8 cellular contexts compared by ENCODE assay signal in genomic region chr5:57176350-57176857, GRCh38. TPM values are rescaled to one million over a fixed set of nuclear protein-coding genes. Genes with fewer than 3 reads are reported as not detected.
A peak's percentile ranks its signal among the peaks of the same experiment; 100 is the strongest.
DNase-seq lines count a peak whose midpoint lies in the region; ATAC-seq and TF ChIP-seq lines count a peak whose summit lies in the region.

No MANE protein-coding gene starts in this region.

- no peak for ATAC-seq in central memory CD8-positive, alpha-beta T cell (replicated peaks; ENCODE audit: extremely low read depth, poor library complexity, severe bottlenecking)
- ATAC-seq in HG02981 (IDR thresholded peaks at IDR 0.05; ENCODE audit: unreplicated experiment) (no peak), GM18498 (IDR thresholded peaks at IDR 0.05; ENCODE audit: unreplicated experiment) (no peak)

- peak overlapping the region; percentile 100 for H3K4me3 ChIP-seq in MG63

- H3K36me3 Mint-ChIP-seq in central memory CD8-positive, alpha-beta T cell (ENCODE audit: insufficient read depth): peaks cover 64% of the 10 kb centered on the region
- peaks cover 9% of the 10 kb centered on the region for H3K36me3 Mint-ChIP-seq in mesothelial cell of epicardium

- H3K27me3 Mint-ChIP-seq in central memory CD8-positive, alpha-beta T cell: no peaks in the 10 kb centered on the region
- no peaks in the 10 kb centered on the region for H3K27me3 Mint-ChIP-seq in mesothelial cell of epicardium (ENCODE audit: low read depth)

- H3K9me3 Mint-ChIP-seq in central memory CD8-positive, alpha-beta T cell: no peaks in the 10 kb centered on the region
- H3K9me3 Mint-ChIP-seq in mesothelial cell of epicardium: no peaks in the 10 kb centered on the region

- no peak for TF ChIP-seq CTCF in mesothelial cell of epicardium (IDR thresholded peaks at IDR 0.05; ENCODE audit: unreplicated experiment)

- H3K4me3 Mint-ChIP-seq in central memory CD8-positive, alpha-beta T cell: peak overlapping the region; percentile 91
- H3K4me3 Mint-ChIP-seq in mesothelial cell of epicardium: peak overlapping the region; percentile 91

- H3K27ac Mint-ChIP-seq in central memory CD8-positive, alpha-beta T cell (ENCODE audit: low read depth): peak overlapping the region; percentile 94
- H3K27ac Mint-ChIP-seq in mesothelial cell of epicardium: peak overlapping the region; percentile 100

- H3K4me1 Mint-ChIP-seq in central memory CD8-positive, alpha-beta T cell: peaks cover 66% of the 10 kb centered on the region
- peaks cover 48% of the 10 kb centered on the region for H3K4me1 Mint-ChIP-seq in mesothelial cell of epicardium

- no peaks in the 10 kb centered on the region for H3K9me3 ChIP-seq in MG63

- no peaks in the 10 kb centered on the region for H3K27me3 ChIP-seq in MG63

- DNase-seq in EL (peak; percentile 45), MG63 (no peak), mesothelial cell of epicardium (ENCODE audit: low spot score in 2 of 2, unreplicated experiment in 2 of 2) (no peak), SHP77 (lab: John Stamatoyannopoulos, UW) (no peak), NK-92 (lab: John Stamatoyannopoulos, UW; ENCODE audit: unreplicated experiment) (no peak)
- no peak for DNase-seq in central memory CD8-positive, alpha-beta T cell (ENCODE audit: low spot score in 2 of 2)

- peaks cover 52% of the 10 kb centered on the region for H3K36me3 ChIP-seq in MG63

RNA-seq across cellular contexts. Expression of gene GPBP1, which starts 2.5 kb away (rescaled TPM):
- total RNA-seq in MG63 (2014; rRNA removed; shearing (Covaris generic); ENCODE audit: low replicate concordance): 37.4 and 55.2 TPM in 2 replicates
- total RNA-seq in mesothelial cell of epicardium: 125 to 134 TPM (median 129 TPM) in 3 replicates
